Comparison of ENCODE assay signal across 7 cellular contexts in genomic region chr14:50361473-50362403, GRCh38. TPM values are rescaled to one million over a fixed set of nuclear protein-coding genes. Genes with fewer than 3 reads are reported as not detected.
DNase-seq lines count a peak whose midpoint lies in the region; ATAC-seq and TF ChIP-seq lines count a peak whose summit lies in the region.
"Not testable (repeated sequence)": the region's sequence is repeated elsewhere in the genome, so short reads cannot be mapped to it uniquely, and the experiment has no call there.

No MANE protein-coding gene starts in this region.

- not testable (repeated sequence) for H3K27me3 ChIP-seq in CD4-positive, CD25-positive, alpha-beta regulatory T cell (ENCODE audit: control insufficient read depth, insufficient read depth, low read length); RWPE2 (ENCODE audit: insufficient read depth, poor library complexity, severe bottlenecking); spleen (replicated peaks in 1 of 7)

- TF ChIP-seq CTCF in RWPE2 (IDR thresholded peaks at IDR 0.05; ENCODE audit: poor library complexity, severe bottlenecking); spleen (IDR thresholded peaks at IDR 0.05 in 8 of 11, conservative IDR thresholded peaks at IDR 0.05 in 3 of 11): not testable (repeated sequence)

- 96 to 99% (median 97%) methylated on average over 14 to 36 of the region's 36 CpGs for WGBS in spleen, 5 donors

- peaks cover 20% of the 10 kb centered on the region for H3K36me3 Mint-ChIP-seq in CD4-positive, CD25-positive, alpha-beta regulatory T cell
- peaks cover 24% of the 10 kb centered on the region for H3K36me3 Mint-ChIP-seq in activated T-helper 17 cell treated with anti-CD3 and anti-CD28 coated beads, Interleukin-2, amount 50 U/mL, for 72 hours (ENCODE audit: low read depth)
- H3K36me3 Mint-ChIP-seq in immature natural killer cell, result peaks cover 18 to 26% (median 24%) of the 10 kb centered on the region in 3 donors

- H3K9me3 Mint-ChIP-seq in CD4-positive, CD25-positive, alpha-beta regulatory T cell; activated T-helper 17 cell treated with anti-CD3 and anti-CD28 coated beads, Interleukin-2, amount 50 U/mL, for 72 hours; immature natural killer cell: not testable (repeated sequence)

- H3K4me1 ChIP-seq in CD4-positive, CD25-positive, alpha-beta regulatory T cell (ENCODE audit: control insufficient read depth, insufficient read depth, low read length, poor library complexity, severe bottlenecking), result peaks cover 12% of the 10 kb centered on the region
- H3K4me1 ChIP-seq in RWPE2 (ENCODE audit: insufficient read depth, poor library complexity, severe bottlenecking) (peaks cover 37% of the 10 kb centered on the region), spleen (peaks cover 11 to 57% (median 38%) of the 10 kb centered on the region in 6 donors)

- not testable (repeated sequence) for H3K27ac ChIP-seq in CD4-positive, CD25-positive, alpha-beta regulatory T cell (ENCODE audit: insufficient read depth, low read length, poor library complexity, severe bottlenecking)
- peak overlapping the region; percentile 37 for H3K27ac ChIP-seq in RWPE2 (ENCODE audit: poor library complexity, severe bottlenecking)
- H3K27ac ChIP-seq in epithelial cell of prostate, result peak overlapping the region; percentile 61
- peak overlapping the region in 3 of 8 donors; percentile 84 to 94 (median 89) for H3K27ac ChIP-seq in spleen

- not testable (repeated sequence) for H3K27me3 Mint-ChIP-seq in CD4-positive, CD25-positive, alpha-beta regulatory T cell; activated T-helper 17 cell treated with anti-CD3 and anti-CD28 coated beads, Interleukin-2, amount 50 U/mL, for 72 hours
- H3K27me3 Mint-ChIP-seq in immature natural killer cell (ENCODE audit: low read depth in 3 of 3), result peaks cover 0 to 14% (median 7%) of the 10 kb centered on the region in 3 donors

- H3K36me3 ChIP-seq in CD4-positive, CD25-positive, alpha-beta regulatory T cell (ENCODE audit: control insufficient read depth, insufficient read depth, low read length), result peaks cover 14% of the 10 kb centered on the region
- H3K36me3 ChIP-seq in RWPE2 (ENCODE audit: low read depth), result not testable (repeated sequence)
- H3K36me3 ChIP-seq in spleen, result peaks cover 0 to 22% (median 7%) of the 10 kb centered on the region in 6 donors

- not testable (repeated sequence) for DNase-seq in CD4-positive, CD25-positive, alpha-beta regulatory T cell; RWPE2 (ENCODE audit: low spot score); epithelial cell of prostate (ENCODE audit: low read depth, low spot score); immature natural killer cell
- peak; percentile 6 to 15 for DNase-seq in NCI-H187 (lab: John Stamatoyannopoulos, UW)
- peak; percentile 77 for DNase-seq in spleen

- H3K4me3 Mint-ChIP-seq in CD4-positive, CD25-positive, alpha-beta regulatory T cell, result peak overlapping the region in 3 of 4 donors; percentile 29 to 91 (median 90)
- H3K4me3 Mint-ChIP-seq in activated T-helper 17 cell treated with anti-CD3 and anti-CD28 coated beads, Interleukin-2, amount 50 U/mL, for 72 hours, result peak overlapping the region; percentile 87
- H3K4me3 Mint-ChIP-seq in immature natural killer cell, result peak overlapping the region in 4 of 5 donors; percentile 6 to 88 (median 46)

- H3K4me1 Mint-ChIP-seq in CD4-positive, CD25-positive, alpha-beta regulatory T cell, result peaks cover 9 to 39% (median 35%) of the 10 kb centered on the region in 4 donors
- peaks cover 15% of the 10 kb centered on the region for H3K4me1 Mint-ChIP-seq in activated T-helper 17 cell treated with anti-CD3 and anti-CD28 coated beads, Interleukin-2, amount 50 U/mL, for 72 hours
- peaks cover 62 to 69% of the 10 kb centered on the region in 2 donors for H3K4me1 Mint-ChIP-seq in immature natural killer cell

- peak overlapping the region in 2 of 3 donors; percentile 60 to 94 for H3K27ac Mint-ChIP-seq in CD4-positive, CD25-positive, alpha-beta regulatory T cell
- not testable (repeated sequence) for H3K27ac Mint-ChIP-seq in activated T-helper 17 cell treated with anti-CD3 and anti-CD28 coated beads, Interleukin-2, amount 50 U/mL, for 72 hours
- H3K27ac Mint-ChIP-seq in immature natural killer cell, result peak overlapping the region in 3 of 6 donors; percentile 94 to 100 (median 95)

- not testable (repeated sequence) for TF ChIP-seq POLR2A in spleen (IDR thresholded peaks at IDR 0.05)

- not testable (repeated sequence) for ATAC-seq in CD4-positive, CD25-positive, alpha-beta regulatory T cell (ENCODE audit: low read depth in 2 of 2); RWPE2 (ENCODE audit: low read depth); activated T-helper 17 cell treated with anti-CD3 and anti-CD28 coated beads, Interleukin-2, amount 50 U/mL, for 72 hours (replicated peaks)

- H3K9me3 ChIP-seq in CD4-positive, CD25-positive, alpha-beta regulatory T cell (ENCODE audit: control insufficient read depth in 2 of 2, low read length in 2 of 2); RWPE2 (ENCODE audit: severe bottlenecking); spleen: not testable (repeated sequence)

- intact Hi-C loops in spleen (cut with DNase I; ENCODE audit: low total_unique reads), result not testable (repeated sequence)

- not testable (repeated sequence) for H3K4me3 ChIP-seq in CD4-positive, CD25-positive, alpha-beta regulatory T cell (ENCODE audit: low read depth, low read length); RWPE2 (ENCODE audit: severe bottlenecking); spleen

RNA-seq across cellular contexts. Expression of gene CDKL1, which starts 34.9 kb away (rescaled TPM):
- total RNA-seq in CD4-positive, CD25-positive, alpha-beta regulatory T cell, result 5.7 TPM
- 1 to 10 TPM; 2.9 to 6.5 (median 4.8) TPM for polyA plus RNA-seq in CD4-positive, CD25-positive, alpha-beta regulatory T cell
- total RNA-seq in activated T-helper 17 cell treated with anti-CD3 and anti-CD28 coated beads, Interleukin-2, amount 50 U/mL, for 72 hours, result 10 to 100 TPM in 1 of 2 donors, 1 to 10 TPM in 1; 3.6 to 10.2 TPM
- polyA plus RNA-seq in immature natural killer cell (1 to 10 TPM; 3.6 to 9.9 (median 5.4) TPM), spleen (1 to 10 TPM; 1.7 to 4.3 (median 2.8) TPM)
- 100 to 1,000 TPM in 1 of 7 donors, 10 to 100 TPM in 5, 1 to 10 TPM in 1; 9.2 to 310 (median 27.8) TPM for total RNA-seq in spleen

RNA-seq across cellular contexts. Expression of gene DMAC2L, which starts 49.6 kb away (rescaled TPM):
- 16.7 TPM for total RNA-seq in CD4-positive, CD25-positive, alpha-beta regulatory T cell
- polyA plus RNA-seq in CD4-positive, CD25-positive, alpha-beta regulatory T cell, result 10 to 100 TPM; 12.6 to 26.8 (median 16.2) TPM
- total RNA-seq in activated T-helper 17 cell treated with anti-CD3 and anti-CD28 coated beads, Interleukin-2, amount 50 U/mL, for 72 hours, result 10 to 100 TPM; 11.8 to 13.2 TPM
- polyA plus RNA-seq in immature natural killer cell, result 10 to 100 TPM; 13.6 to 20.9 (median 20.0) TPM
- total RNA-seq in spleen, result 10 to 100 TPM; 10.0 to 24.7 (median 20.5) TPM
- polyA plus RNA-seq in spleen, result 10 to 100 TPM; 15.7 to 17.0 (median 17.0) TPM

RNA-seq across cellular contexts. Expression of gene L2HGDH, which starts 49.7 kb away (rescaled TPM):
- 3.5 TPM for total RNA-seq in CD4-positive, CD25-positive, alpha-beta regulatory T cell
- polyA plus RNA-seq in CD4-positive, CD25-positive, alpha-beta regulatory T cell, result 1 to 10 TPM; 2.2 to 3.7 (median 3.1) TPM
- total RNA-seq in activated T-helper 17 cell treated with anti-CD3 and anti-CD28 coated beads, Interleukin-2, amount 50 U/mL, for 72 hours, result 10 to 100 TPM; 13.0 to 14.1 TPM
- polyA plus RNA-seq in immature natural killer cell (1 to 10 TPM; 2.4 to 6.4 (median 3.5) TPM), spleen (1 to 10 TPM in 2 of 3 donors, under 1 TPM in 1; 0.72 to 1.2 (median 1.2) TPM)
- 1 to 10 TPM; 2.8 to 4.9 (median 3.9) TPM for total RNA-seq in spleen
